In the genomic region with DNA sequence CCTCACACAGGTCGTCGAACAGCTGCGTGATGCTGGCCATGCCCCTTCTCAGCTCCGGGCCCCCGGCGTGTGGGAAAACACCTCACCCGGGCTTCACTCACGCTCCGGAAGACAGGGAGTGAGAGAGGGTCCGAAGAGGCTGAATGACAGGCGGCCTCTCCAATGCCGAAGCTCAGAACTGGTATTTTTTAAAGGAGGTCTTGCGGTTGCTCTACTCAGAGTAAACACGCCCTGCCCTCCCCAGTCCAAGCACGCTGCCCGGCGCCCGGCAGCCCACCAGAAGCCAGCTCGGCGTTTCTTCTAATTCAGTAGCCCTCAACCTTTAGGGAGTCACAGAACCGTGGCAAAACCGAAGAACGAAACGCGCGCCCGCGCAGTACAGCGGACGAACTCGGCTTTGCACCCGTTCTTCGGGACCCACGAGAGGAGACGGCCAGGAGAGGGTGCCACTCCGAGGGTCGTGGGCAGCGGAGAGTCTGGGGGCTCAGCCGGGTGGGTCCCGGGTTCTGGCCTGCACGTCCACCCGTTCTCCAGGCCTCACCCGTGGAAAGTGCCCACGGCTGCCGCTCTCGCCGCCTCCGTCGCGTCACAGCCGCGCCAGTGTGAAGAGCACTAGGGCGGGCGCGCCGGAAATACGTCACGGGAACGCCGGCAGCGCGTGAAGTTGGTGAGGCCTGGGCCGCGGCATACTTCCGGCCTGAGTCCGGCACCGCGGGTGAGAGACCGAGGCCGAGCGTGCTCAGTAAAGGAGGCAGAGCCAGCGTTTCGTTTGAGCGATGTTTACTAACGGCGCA, we compare ENCODE assay signal across 1 cellular context.
TF ChIP-seq lines count a peak whose summit lies in the region.

A gene with protein sequence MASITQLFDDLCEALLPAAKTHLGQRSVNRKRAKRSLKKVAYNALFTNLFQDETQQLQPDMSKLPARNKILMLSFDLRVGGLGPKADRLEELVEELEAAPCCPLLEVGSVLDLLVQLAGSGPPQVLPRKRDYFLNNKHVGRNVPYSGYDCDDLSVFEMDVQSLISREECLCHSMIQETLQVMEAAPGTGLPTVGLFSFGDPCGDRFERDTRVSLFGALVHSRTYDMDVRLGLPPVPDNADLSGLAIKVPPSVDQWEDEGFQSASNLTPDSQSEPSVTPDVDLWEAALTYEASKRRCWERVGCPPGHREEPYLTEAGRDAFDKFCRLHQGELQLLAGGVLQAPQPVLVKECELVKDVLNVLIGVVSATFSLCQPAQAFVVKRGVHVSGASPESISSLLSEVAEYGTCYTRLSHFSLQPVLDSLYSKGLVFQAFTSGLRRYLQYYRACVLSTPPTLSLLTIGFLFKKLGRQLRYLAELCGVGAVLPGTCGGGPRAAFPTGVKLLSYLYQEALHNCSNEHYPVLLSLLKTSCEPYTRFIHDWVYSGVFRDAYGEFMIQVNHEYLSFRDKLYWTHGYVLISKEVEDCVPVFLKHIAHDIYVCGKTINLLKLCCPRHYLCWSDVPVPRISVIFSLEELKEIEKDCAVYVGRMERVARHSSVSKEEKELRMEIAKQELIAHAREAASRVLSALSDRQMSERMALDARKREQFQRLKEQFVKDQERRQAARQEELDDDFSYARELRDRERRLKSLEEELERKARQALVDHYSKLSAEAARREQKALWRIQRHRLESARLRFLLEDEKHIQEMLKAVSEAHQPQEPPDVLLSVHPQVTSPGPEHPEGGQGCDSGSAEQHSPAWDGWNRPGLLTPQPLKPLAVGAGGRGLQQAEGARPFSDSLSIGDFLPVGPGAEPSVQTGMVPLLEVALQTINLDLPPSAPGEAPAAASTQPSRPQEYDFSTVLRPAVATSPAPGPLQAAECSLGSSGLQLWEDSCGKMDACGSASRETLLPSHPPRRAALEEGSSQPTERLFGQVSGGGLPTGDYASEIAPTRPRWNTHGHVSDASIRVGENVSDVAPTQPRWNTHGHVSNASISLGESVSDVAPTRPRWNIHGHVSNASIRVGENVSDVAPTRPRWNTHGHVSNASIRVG (N-terminal part only) (minus strand): TSS at position 604 of the 794 bp plus-strand sequence. CDS start 564 bp downstream, at position 40.

TF ChIP-seq in WTC11, 78 proteins besides CTCF, POLR2A, EP300 and RAD21 (continued from another document and continues in another):
- TF ChIP-seq, protein P1, sequence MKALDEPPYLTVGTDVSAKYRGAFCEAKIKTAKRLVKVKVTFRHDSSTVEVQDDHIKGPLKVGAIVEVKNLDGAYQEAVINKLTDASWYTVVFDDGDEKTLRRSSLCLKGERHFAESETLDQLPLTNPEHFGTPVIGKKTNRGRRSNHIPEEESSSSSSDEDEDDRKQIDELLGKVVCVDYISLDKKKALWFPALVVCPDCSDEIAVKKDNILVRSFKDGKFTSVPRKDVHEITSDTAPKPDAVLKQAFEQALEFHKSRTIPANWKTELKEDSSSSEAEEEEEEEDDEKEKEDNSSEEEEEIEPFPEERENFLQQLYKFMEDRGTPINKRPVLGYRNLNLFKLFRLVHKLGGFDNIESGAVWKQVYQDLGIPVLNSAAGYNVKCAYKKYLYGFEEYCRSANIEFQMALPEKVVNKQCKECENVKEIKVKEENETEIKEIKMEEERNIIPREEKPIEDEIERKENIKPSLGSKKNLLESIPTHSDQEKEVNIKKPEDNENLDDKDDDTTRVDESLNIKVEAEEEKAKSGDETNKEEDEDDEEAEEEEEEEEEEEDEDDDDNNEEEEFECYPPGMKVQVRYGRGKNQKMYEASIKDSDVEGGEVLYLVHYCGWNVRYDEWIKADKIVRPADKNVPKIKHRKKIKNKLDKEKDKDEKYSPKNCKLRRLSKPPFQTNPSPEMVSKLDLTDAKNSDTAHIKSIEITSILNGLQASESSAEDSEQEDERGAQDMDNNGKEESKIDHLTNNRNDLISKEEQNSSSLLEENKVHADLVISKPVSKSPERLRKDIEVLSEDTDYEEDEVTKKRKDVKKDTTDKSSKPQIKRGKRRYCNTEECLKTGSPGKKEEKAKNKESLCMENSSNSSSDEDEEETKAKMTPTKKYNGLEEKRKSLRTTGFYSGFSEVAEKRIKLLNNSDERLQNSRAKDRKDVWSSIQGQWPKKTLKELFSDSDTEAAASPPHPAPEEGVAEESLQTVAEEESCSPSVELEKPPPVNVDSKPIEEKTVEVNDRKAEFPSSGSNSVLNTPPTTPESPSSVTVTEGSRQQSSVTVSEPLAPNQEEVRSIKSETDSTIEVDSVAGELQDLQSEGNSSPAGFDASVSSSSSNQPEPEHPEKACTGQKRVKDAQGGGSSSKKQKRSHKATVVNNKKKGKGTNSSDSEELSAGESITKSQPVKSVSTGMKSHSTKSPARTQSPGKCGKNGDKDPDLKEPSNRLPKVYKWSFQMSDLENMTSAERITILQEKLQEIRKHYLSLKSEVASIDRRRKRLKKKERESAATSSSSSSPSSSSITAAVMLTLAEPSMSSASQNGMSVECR (CRISPR knock-in tag; IDR thresholded peaks at IDR 0.05; ENCODE audit: borderline replicate concordance) = peak; percentile 88; the same call in 1 of the 2 replicates
- TF ChIP-seq NR3C1 (CRISPR knock-in tag; conservative IDR thresholded peaks at IDR 0.05; ENCODE audit: low read depth) (no peak), TEAD4 (CRISPR knock-in tag; IDR thresholded peaks at IDR 0.05) (0 out of 2 replicates have a peak, but pooled peaks have one; percentile 30), TEAD1 (CRISPR knock-in tag; IDR thresholded peaks at IDR 0.05) (peak; percentile 52), ZNF219 (CRISPR knock-in tag; IDR thresholded peaks at IDR 0.05; ENCODE audit: borderline replicate concordance) (no peak), EMX1 (CRISPR knock-in tag; IDR thresholded peaks at IDR 0.05) (no peak), TP53 (CRISPR knock-in tag; IDR thresholded peaks at IDR 0.05) (peak; percentile 89), MYBL2 (CRISPR knock-in tag; IDR thresholded peaks at IDR 0.05) (no peak), ZNF396 (CRISPR knock-in tag; IDR thresholded peaks at IDR 0.05; ENCODE audit: borderline replicate concordance) (no peak), ZNF121 (CRISPR knock-in tag; IDR thresholded peaks at IDR 0.05) (no peak), PRRX2 (CRISPR knock-in tag; IDR thresholded peaks at IDR 0.05) (no peak), SP1 (CRISPR knock-in tag; conservative IDR thresholded peaks at IDR 0.05) (peak; percentile 90), NFATC4 (CRISPR knock-in tag; IDR thresholded peaks at IDR 0.05) (no peak), HMGA2 (CRISPR knock-in tag; IDR thresholded peaks at IDR 0.05) (no peak), GTF2I (CRISPR knock-in tag; conservative IDR thresholded peaks at IDR 0.05) (no peak), CREM (CRISPR knock-in tag; IDR thresholded peaks at IDR 0.05) (peak; percentile 100), MXD4 (CRISPR knock-in tag; IDR thresholded peaks at IDR 0.05; ENCODE audit: borderline replicate concordance) (no peak)
- TF ChIP-seq, protein P2, sequence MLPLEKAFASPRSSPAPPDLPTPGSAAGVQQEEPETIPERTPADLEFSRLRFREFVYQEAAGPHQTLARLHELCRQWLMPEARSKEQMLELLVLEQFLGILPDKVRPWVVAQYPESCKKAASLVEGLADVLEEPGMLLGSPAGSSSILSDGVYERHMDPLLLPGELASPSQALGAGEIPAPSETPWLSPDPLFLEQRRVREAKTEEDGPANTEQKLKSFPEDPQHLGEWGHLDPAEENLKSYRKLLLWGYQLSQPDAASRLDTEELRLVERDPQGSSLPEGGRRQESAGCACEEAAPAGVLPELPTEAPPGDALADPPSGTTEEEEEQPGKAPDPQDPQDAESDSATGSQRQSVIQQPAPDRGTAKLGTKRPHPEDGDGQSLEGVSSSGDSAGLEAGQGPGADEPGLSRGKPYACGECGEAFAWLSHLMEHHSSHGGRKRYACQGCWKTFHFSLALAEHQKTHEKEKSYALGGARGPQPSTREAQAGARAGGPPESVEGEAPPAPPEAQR (CRISPR knock-in tag; IDR thresholded peaks at IDR 0.05) = no peak
- TF ChIP-seq, protein P3, sequence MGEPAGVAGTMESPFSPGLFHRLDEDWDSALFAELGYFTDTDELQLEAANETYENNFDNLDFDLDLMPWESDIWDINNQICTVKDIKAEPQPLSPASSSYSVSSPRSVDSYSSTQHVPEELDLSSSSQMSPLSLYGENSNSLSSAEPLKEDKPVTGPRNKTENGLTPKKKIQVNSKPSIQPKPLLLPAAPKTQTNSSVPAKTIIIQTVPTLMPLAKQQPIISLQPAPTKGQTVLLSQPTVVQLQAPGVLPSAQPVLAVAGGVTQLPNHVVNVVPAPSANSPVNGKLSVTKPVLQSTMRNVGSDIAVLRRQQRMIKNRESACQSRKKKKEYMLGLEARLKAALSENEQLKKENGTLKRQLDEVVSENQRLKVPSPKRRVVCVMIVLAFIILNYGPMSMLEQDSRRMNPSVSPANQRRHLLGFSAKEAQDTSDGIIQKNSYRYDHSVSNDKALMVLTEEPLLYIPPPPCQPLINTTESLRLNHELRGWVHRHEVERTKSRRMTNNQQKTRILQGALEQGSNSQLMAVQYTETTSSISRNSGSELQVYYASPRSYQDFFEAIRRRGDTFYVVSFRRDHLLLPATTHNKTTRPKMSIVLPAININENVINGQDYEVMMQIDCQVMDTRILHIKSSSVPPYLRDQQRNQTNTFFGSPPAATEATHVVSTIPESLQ (CRISPR knock-in tag; IDR thresholded peaks at IDR 0.05) = no peak
- TF ChIP-seq, protein P4, sequence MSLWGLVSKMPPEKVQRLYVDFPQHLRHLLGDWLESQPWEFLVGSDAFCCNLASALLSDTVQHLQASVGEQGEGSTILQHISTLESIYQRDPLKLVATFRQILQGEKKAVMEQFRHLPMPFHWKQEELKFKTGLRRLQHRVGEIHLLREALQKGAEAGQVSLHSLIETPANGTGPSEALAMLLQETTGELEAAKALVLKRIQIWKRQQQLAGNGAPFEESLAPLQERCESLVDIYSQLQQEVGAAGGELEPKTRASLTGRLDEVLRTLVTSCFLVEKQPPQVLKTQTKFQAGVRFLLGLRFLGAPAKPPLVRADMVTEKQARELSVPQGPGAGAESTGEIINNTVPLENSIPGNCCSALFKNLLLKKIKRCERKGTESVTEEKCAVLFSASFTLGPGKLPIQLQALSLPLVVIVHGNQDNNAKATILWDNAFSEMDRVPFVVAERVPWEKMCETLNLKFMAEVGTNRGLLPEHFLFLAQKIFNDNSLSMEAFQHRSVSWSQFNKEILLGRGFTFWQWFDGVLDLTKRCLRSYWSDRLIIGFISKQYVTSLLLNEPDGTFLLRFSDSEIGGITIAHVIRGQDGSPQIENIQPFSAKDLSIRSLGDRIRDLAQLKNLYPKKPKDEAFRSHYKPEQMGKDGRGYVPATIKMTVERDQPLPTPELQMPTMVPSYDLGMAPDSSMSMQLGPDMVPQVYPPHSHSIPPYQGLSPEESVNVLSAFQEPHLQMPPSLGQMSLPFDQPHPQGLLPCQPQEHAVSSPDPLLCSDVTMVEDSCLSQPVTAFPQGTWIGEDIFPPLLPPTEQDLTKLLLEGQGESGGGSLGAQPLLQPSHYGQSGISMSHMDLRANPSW (CRISPR knock-in tag; conservative IDR thresholded peaks at IDR 0.05; ENCODE audit: low read depth) = no peak
- TF ChIP-seq, protein P5, sequence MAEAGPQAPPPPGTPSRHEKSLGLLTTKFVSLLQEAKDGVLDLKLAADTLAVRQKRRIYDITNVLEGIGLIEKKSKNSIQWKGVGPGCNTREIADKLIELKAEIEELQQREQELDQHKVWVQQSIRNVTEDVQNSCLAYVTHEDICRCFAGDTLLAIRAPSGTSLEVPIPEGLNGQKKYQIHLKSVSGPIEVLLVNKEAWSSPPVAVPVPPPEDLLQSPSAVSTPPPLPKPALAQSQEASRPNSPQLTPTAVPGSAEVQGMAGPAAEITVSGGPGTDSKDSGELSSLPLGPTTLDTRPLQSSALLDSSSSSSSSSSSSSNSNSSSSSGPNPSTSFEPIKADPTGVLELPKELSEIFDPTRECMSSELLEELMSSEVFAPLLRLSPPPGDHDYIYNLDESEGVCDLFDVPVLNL (CRISPR knock-in tag; IDR thresholded peaks at IDR 0.05; ENCODE audit: borderline replicate concordance, low read depth) = no peak
- TF ChIP-seq, protein P6, sequence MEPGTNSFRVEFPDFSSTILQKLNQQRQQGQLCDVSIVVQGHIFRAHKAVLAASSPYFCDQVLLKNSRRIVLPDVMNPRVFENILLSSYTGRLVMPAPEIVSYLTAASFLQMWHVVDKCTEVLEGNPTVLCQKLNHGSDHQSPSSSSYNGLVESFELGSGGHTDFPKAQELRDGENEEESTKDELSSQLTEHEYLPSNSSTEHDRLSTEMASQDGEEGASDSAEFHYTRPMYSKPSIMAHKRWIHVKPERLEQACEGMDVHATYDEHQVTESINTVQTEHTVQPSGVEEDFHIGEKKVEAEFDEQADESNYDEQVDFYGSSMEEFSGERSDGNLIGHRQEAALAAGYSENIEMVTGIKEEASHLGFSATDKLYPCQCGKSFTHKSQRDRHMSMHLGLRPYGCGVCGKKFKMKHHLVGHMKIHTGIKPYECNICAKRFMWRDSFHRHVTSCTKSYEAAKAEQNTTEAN (CRISPR knock-in tag; IDR thresholded peaks at IDR 0.05) = no peak
- TF ChIP-seq, protein P7, sequence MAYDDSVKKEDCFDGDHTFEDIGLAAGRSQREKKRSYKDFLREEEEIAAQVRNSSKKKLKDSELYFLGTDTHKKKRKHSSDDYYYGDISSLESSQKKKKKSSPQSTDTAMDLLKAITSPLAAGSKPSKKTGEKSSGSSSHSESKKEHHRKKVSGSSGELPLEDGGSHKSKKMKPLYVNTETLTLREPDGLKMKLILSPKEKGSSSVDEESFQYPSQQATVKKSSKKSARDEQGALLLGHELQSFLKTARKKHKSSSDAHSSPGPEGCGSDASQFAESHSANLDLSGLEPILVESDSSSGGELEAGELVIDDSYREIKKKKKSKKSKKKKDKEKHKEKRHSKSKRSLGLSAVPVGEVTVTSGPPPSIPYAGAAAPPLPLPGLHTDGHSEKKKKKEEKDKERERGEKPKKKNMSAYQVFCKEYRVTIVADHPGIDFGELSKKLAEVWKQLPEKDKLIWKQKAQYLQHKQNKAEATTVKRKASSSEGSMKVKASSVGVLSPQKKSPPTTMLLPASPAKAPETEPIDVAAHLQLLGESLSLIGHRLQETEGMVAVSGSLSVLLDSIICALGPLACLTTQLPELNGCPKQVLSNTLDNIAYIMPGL (CRISPR knock-in tag; IDR thresholded peaks at IDR 0.05) = peak; percentile 76
- TF ChIP-seq, protein P8, sequence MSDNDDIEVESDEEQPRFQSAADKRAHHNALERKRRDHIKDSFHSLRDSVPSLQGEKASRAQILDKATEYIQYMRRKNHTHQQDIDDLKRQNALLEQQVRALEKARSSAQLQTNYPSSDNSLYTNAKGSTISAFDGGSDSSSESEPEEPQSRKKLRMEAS (CRISPR knock-in tag; IDR thresholded peaks at IDR 0.05) = peak; percentile 88
- TF ChIP-seq, protein P9, sequence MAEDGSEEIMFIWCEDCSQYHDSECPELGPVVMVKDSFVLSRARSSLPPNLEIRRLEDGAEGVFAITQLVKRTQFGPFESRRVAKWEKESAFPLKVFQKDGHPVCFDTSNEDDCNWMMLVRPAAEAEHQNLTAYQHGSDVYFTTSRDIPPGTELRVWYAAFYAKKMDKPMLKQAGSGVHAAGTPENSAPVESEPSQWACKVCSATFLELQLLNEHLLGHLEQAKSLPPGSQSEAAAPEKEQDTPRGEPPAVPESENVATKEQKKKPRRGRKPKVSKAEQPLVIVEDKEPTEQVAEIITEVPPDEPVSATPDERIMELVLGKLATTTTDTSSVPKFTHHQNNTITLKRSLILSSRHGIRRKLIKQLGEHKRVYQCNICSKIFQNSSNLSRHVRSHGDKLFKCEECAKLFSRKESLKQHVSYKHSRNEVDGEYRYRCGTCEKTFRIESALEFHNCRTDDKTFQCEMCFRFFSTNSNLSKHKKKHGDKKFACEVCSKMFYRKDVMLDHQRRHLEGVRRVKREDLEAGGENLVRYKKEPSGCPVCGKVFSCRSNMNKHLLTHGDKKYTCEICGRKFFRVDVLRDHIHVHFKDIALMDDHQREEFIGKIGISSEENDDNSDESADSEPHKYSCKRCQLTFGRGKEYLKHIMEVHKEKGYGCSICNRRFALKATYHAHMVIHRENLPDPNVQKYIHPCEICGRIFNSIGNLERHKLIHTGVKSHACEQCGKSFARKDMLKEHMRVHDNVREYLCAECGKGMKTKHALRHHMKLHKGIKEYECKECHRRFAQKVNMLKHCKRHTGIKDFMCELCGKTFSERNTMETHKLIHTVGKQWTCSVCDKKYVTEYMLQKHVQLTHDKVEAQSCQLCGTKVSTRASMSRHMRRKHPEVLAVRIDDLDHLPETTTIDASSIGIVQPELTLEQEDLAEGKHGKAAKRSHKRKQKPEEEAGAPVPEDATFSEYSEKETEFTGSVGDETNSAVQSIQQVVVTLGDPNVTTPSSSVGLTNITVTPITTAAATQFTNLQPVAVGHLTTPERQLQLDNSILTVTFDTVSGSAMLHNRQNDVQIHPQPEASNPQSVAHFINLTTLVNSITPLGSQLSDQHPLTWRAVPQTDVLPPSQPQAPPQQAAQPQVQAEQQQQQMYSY (CRISPR knock-in tag; IDR thresholded peaks at IDR 0.05) = no peak
